Comparison of ENCODE assay signal across 8 cellular contexts in genomic region chr11:16703795-16704194, GRCh38.
"Had no signal": no experiment of that assay in that cellular context is flagged by ENCODE, and none has a peak within 500 bp of the region (broad histone marks: within the 10 kb centered on the region; RNA-seq: fewer than 3 reads in every experiment).

No MANE protein-coding gene starts in this region.

- H3K4me3 ChIP-seq: GM12878 had no signal

- FAIRE-seq: G401.6, GM12878, GM12891, GM12892, GM18507, GM19239 had no signal

- DNase-seq: GDM1, GF-D8 had no signal

- ATAC-seq: GM12878 had no signal
